In genomic region chr3:176816937-176817336, GRCh38 we compare ENCODE assay signal across 5 cellular contexts.
"Had no signal": no experiment of that assay in that cellular context is flagged by ENCODE, and none has a peak within 500 bp of the region (broad histone marks: within the 10 kb centered on the region; RNA-seq: fewer than 3 reads in every experiment).

No MANE protein-coding gene starts in this region.

- DNase-seq: IMR-90, KBM-7, KG1 had no signal

- H3K27ac ChIP-seq: HL-60 had no signal

- H3K4me3 ChIP-seq: K562 had no signal
